30 cellular contexts compared by ENCODE assay signal in the genomic region with DNA sequence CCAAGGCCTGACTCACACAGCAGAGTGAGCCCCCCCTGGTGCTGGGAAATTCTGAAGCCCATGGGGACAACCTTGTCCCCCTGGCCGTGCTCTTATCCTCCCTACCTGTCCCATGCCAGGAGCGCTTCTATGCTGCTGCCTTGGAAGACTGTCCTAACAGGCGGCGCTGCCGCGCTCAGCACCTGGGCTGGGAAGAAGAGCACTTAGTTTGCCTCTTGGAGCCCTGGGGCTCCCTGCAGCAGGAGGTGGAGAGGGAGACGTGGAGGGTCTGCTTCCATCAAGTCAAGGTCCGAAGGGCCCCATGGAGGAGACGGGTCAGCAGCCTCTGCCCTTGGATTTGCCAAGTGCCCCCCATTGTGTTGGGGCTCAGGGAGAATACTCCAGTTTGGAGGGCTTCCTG.
"Had no signal": no experiment of that assay in that cellular context is flagged by ENCODE, and none has a peak within 500 bp of the region (broad histone marks: within the 10 kb centered on the region; RNA-seq: fewer than 3 reads in every experiment).

No MANE protein-coding gene starts in this region.

- H3K4me2 ChIP-seq: smooth muscle cell had no signal

- H3K4me1 ChIP-seq: foreskin keratinocyte, prostate gland had no signal

- H3K9me3 ChIP-seq: adrenal gland, esophagus muscularis mucosa, heart right ventricle, left lung, mucosa of descending colon, ovary, prostate gland, suprapubic skin, transverse colon had no signal

- ATAC-seq: activated T-cell treated with anti-CD3 and anti-CD28 coated beads, Interleukin-2, amount 50 U/mL, for 4 hours; activated T-helper 17 cell treated with anti-CD3 and anti-CD28 coated beads, Interleukin-2, amount 50 U/mL, for 72 hours; foreskin keratinocyte; left lung; mucosa of descending colon had no signal

- H3K36me3 ChIP-seq: adrenal gland, brain microvascular endothelial cell, esophagus muscularis mucosa, heart right ventricle, left lung, ovary, prostate gland, suprapubic skin, transverse colon, WERI-Rb-1 had no signal

- H3K27me3 ChIP-seq: adrenal gland, brain microvascular endothelial cell, esophagus muscularis mucosa, foreskin keratinocyte, heart right ventricle, left lung, ovary, suprapubic skin, transverse colon had no signal

- DNase-seq: activated CD4-positive, alpha-beta memory T cell treated with anti-CD3 and anti-CD28 coated beads, Interleukin-2, amount 10 ng/mL, durations not matched to agents 7 days and 5 days; activated CD4-positive, alpha-beta T cell treated with anti-CD3 and anti-CD28 coated beads for 48 hours; activated naive CD4-positive, alpha-beta T cell; activated naive CD8-positive, alpha-beta T cell treated with anti-CD3 and anti-CD28 coated beads for 36 hours; activated T-cell treated with anti-CD3 and anti-CD28 coated beads, Interleukin-2, amount 50 U/mL, for 4 hours; adrenal gland; brain microvascular endothelial cell; foreskin keratinocyte; heart right ventricle; kidney glomerular epithelial cell; mesendoderm; mucosa of descending colon; ovary; retina; stimulated activated CD4-positive, alpha-beta T cell treated with anti-CD3 and anti-CD28 coated beads, Interleukin-15, amount 100 ng/mL, for 24 hours; stimulated activated CD4-positive, alpha-beta T cell treated with anti-CD3 and anti-CD28 coated beads, Interleukin-2, amount 100 ng/mL, for 24 hours; stimulated activated naive CD4-positive, alpha-beta T cell; SW 1271; T1000; transverse colon; WERI-Rb-1 had no signal

- H3K9me3 Mint-ChIP-seq: activated CD4-positive, alpha-beta memory T cell treated with anti-CD3 and anti-CD28 coated beads, Interleukin-2, amount 10 ng/mL, durations not matched to agents 7 days and 5 days; activated naive CD8-positive, alpha-beta T cell treated with anti-CD3 and anti-CD28 coated beads for 36 hours; activated T-cell treated with anti-CD3 and anti-CD28 coated beads, Interleukin-2, amount 50 U/mL, for 4 hours; activated T-helper 17 cell treated with anti-CD3 and anti-CD28 coated beads, Interleukin-2, amount 50 U/mL, for 72 hours; nephron; T-helper 1 cell treated with Interleukin-12 subunit alpha and Interleukin-12 subunit beta and Interleukin-4 antibody, amounts not matched to agents 30 μg/mL and 1 μg/mL, for 36 hours had no signal

- H3K4me3 Mint-ChIP-seq: activated CD4-positive, alpha-beta memory T cell treated with anti-CD3 and anti-CD28 coated beads, Interleukin-2, amount 10 ng/mL, durations not matched to agents 7 days and 5 days; activated naive CD8-positive, alpha-beta T cell treated with anti-CD3 and anti-CD28 coated beads for 36 hours; activated T-cell treated with anti-CD3 and anti-CD28 coated beads, Interleukin-2, amount 50 U/mL, for 4 hours; activated T-helper 17 cell treated with anti-CD3 and anti-CD28 coated beads, Interleukin-2, amount 50 U/mL, for 72 hours; nephron; T-helper 1 cell treated with Interleukin-12 subunit alpha and Interleukin-12 subunit beta and Interleukin-4 antibody, amounts not matched to agents 30 μg/mL and 1 μg/mL, for 36 hours had no signal

- H3K4me3 ChIP-seq: adrenal gland, esophagus muscularis mucosa, heart right ventricle, left lung, lung, mucosa of descending colon, ovary, prostate gland, smooth muscle cell, suprapubic skin, transverse colon had no signal

- H3K27ac ChIP-seq: adrenal gland, brain microvascular endothelial cell, esophagus muscularis mucosa, foreskin keratinocyte, left lung, ovary, prostate gland, suprapubic skin had no signal

- H3K27ac Mint-ChIP-seq: activated CD4-positive, alpha-beta memory T cell treated with anti-CD3 and anti-CD28 coated beads, Interleukin-2, amount 10 ng/mL, durations not matched to agents 7 days and 5 days; activated naive CD8-positive, alpha-beta T cell treated with anti-CD3 and anti-CD28 coated beads for 36 hours; activated T-helper 17 cell treated with anti-CD3 and anti-CD28 coated beads, Interleukin-2, amount 50 U/mL, for 72 hours; T-helper 1 cell treated with Interleukin-12 subunit alpha and Interleukin-12 subunit beta and Interleukin-4 antibody, amounts not matched to agents 30 μg/mL and 1 μg/mL, for 36 hours had no signal

- H3K36me3 Mint-ChIP-seq: activated naive CD8-positive, alpha-beta T cell treated with anti-CD3 and anti-CD28 coated beads for 36 hours had no signal
